In the genomic region with DNA sequence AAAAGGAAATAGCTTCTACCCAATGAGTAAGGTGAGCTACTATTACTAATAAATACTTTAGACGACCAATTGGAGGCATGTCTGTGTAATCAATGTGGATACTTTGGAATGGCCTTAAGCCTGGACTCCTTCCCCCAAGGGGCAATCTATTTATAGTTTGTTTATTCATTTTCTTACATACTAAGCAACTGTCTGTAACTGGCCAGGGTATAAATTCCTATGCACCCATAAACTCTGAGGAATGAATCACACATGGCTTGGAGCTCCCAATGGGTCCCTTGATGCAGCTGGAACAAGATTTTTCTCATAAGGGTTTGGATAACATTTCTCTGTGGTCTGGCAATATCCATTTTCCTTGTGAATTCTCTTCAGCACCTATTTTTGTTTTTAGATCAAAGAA, we compare ENCODE assay signal across 32 cellular contexts.
"Had no signal": no experiment of that assay in that cellular context is flagged by ENCODE, and none has a peak within 500 bp of the region (broad histone marks: within the 10 kb centered on the region; RNA-seq: fewer than 3 reads in every experiment).

No MANE protein-coding gene starts in this region.

- H3K4me3 Mint-ChIP-seq: activated B cell treated with CpG ODN at 0.5 μM for 24 hours; activated CD8-positive, alpha-beta T cell treated with anti-CD3 and anti-CD28 coated beads for 36 hours; activated naive CD4-positive, alpha-beta T cell treated with anti-CD3 and anti-CD28 coated beads, Interleukin-2, amount 10 ng/mL, durations not matched to agents 7 days and 5 days; activated naive CD8-positive, alpha-beta T cell treated with anti-CD3 and anti-CD28 coated beads, Interleukin-2, amount 10 ng/mL, durations not matched to agents 7 days and 5 days; activated T-helper 1 cell treated with anti-CD3 and anti-CD28 coated beads, Interleukin-12 subunit alpha, Interleukin-12 subunit beta, Interleukin-2, Interleukin-4 antibody, amounts not matched to agents 30 ng/mL and 10 ng/mL and 1 ng/mL, durations not matched to agents 14 hours and 24 hours and 36 hours; brain; T-cell; T-helper 1 cell treated with Interleukin-12 subunit alpha and Interleukin-12 subunit beta and Interleukin-4 antibody, amounts not matched to agents 30 μg/mL and 1 μg/mL, for 36 hours had no signal

- H3K4me3 ChIP-seq: ascending aorta, breast epithelium, cardiac muscle cell, colonic mucosa, esophagus squamous epithelium, heart left ventricle had no signal

- H3K36me3 ChIP-seq: ascending aorta, breast epithelium, cardiac muscle cell, colonic mucosa, esophagus squamous epithelium, heart left ventricle, WERI-Rb-1 had no signal

- H3K9me3 ChIP-seq: colonic mucosa had no signal

- H3K27ac Mint-ChIP-seq: activated B cell treated with CpG ODN at 0.5 μM for 24 hours; activated CD8-positive, alpha-beta T cell treated with anti-CD3 and anti-CD28 coated beads for 36 hours; activated naive CD4-positive, alpha-beta T cell treated with anti-CD3 and anti-CD28 coated beads, Interleukin-2, amount 10 ng/mL, durations not matched to agents 7 days and 5 days; activated naive CD4-positive, alpha-beta T cell treated with anti-CD3 and anti-CD28 coated beads, Interleukin-2, amount 50 U/mL, for 72 hours; activated naive CD8-positive, alpha-beta T cell treated with anti-CD3 and anti-CD28 coated beads, Interleukin-2, amount 10 ng/mL, durations not matched to agents 7 days and 5 days; activated T-helper 1 cell treated with anti-CD3 and anti-CD28 coated beads, Interleukin-12 subunit alpha, Interleukin-12 subunit beta, Interleukin-2, Interleukin-4 antibody, amounts not matched to agents 30 ng/mL and 10 ng/mL and 1 ng/mL, durations not matched to agents 14 hours and 24 hours and 36 hours; activated T-helper 2 cell treated with anti-CD3 and anti-CD28 coated beads, Interferon-gamma antibody, Interleukin-2, Interleukin-4, amounts not matched to agents 10 μg/mL and 5 μg/mL and 100 μg/mL, durations not matched to agents 14 hours and 24 hours and 36 hours; brain; T-cell; T-helper 1 cell treated with Interleukin-12 subunit alpha and Interleukin-12 subunit beta and Interleukin-4 antibody, amounts not matched to agents 30 μg/mL and 1 μg/mL, for 36 hours had no signal

- DNase-seq: activated B cell treated with CpG ODN at 0.5 μM for 24 hours; activated CD4-positive, alpha-beta T cell treated with anti-CD3 and anti-CD28 coated beads for 48 hours; activated CD4-positive, alpha-beta T cell treated with anti-CD3 and anti-CD28 coated beads, Interleukin-2, amount 50 U/mL, for 1 hour; activated CD4-positive, alpha-beta T cell treated with anti-CD3 and anti-CD28 coated beads, Interleukin-2, amount 50 U/mL, for 48 hours; activated CD8-positive, alpha-beta memory T cell treated with anti-CD3 and anti-CD28 coated beads for 24 hours; activated CD8-positive, alpha-beta T cell treated with anti-CD3 and anti-CD28 coated beads for 36 hours; activated effector memory CD4-positive, alpha-beta T cell treated with anti-CD3 and anti-CD28 coated beads, Interleukin-2, amount 50 U/mL, for 16 hours; activated naive CD4-positive, alpha-beta T cell; activated naive CD4-positive, alpha-beta T cell treated with anti-CD3 and anti-CD28 coated beads, Interleukin-2, amount 10 ng/mL, durations not matched to agents 7 days and 5 days; activated naive CD8-positive, alpha-beta T cell treated with anti-CD3 and anti-CD28 coated beads, Interleukin-2, amount 10 ng/mL, durations not matched to agents 7 days and 5 days; activated T-cell treated with anti-CD3 and anti-CD28 coated beads, Interleukin-2, amount 50 U/mL, for 1 hour; activated T-cell treated with anti-CD3 and anti-CD28 coated beads, Interleukin-2, amount 50 U/mL, for 48 hours; central memory CD4-positive, alpha-beta T cell; cerebellar nuclear complex; colonic mucosa; effector CD8-positive, alpha-beta T cell; esophagus squamous epithelium; glutamatergic neuron; heart left ventricle; T-cell; T-helper 9 cell; WERI-Rb-1 had no signal

- H3K27me3 Mint-ChIP-seq: activated B cell treated with CpG ODN at 0.5 μM for 24 hours; activated CD8-positive, alpha-beta T cell treated with anti-CD3 and anti-CD28 coated beads for 36 hours; activated naive CD4-positive, alpha-beta T cell treated with anti-CD3 and anti-CD28 coated beads, Interleukin-2, amount 10 ng/mL, durations not matched to agents 7 days and 5 days; activated naive CD8-positive, alpha-beta T cell treated with anti-CD3 and anti-CD28 coated beads, Interleukin-2, amount 10 ng/mL, durations not matched to agents 7 days and 5 days; brain; T-cell had no signal

- H3K4me1 Mint-ChIP-seq: activated B cell treated with CpG ODN at 0.5 μM for 24 hours; activated naive CD4-positive, alpha-beta T cell treated with anti-CD3 and anti-CD28 coated beads, Interleukin-2, amount 10 ng/mL, durations not matched to agents 7 days and 5 days; activated naive CD8-positive, alpha-beta T cell treated with anti-CD3 and anti-CD28 coated beads, Interleukin-2, amount 10 ng/mL, durations not matched to agents 7 days and 5 days; brain; T-cell had no signal

- H3K4me1 ChIP-seq: ascending aorta, breast epithelium, colonic mucosa, esophagus squamous epithelium, heart left ventricle had no signal

- H3K36me3 Mint-ChIP-seq: activated naive CD4-positive, alpha-beta T cell treated with anti-CD3 and anti-CD28 coated beads, Interleukin-2, amount 10 ng/mL, durations not matched to agents 7 days and 5 days; activated naive CD8-positive, alpha-beta T cell treated with anti-CD3 and anti-CD28 coated beads, Interleukin-2, amount 10 ng/mL, durations not matched to agents 7 days and 5 days; brain; T-cell had no signal

- H3K27ac ChIP-seq: ascending aorta, breast epithelium, cardiac muscle cell, colonic mucosa, epithelial cell of prostate, esophagus squamous epithelium, heart left ventricle, WERI-Rb-1 had no signal

- ATAC-seq: activated CD4-positive, CD25-positive, alpha-beta regulatory T cell treated with anti-CD3 and anti-CD28 coated beads, Interleukin-2, amount 50 U/mL, for 24 hours; activated CD8-positive, alpha-beta T cell treated with anti-CD3 and anti-CD28 coated beads for 36 hours; activated naive CD4-positive, alpha-beta T cell treated with anti-CD3 and anti-CD28 coated beads, Interleukin-2, amount 50 U/mL, for 72 hours; heart left ventricle; T-cell had no signal

- H3K27me3 ChIP-seq: ascending aorta, breast epithelium, cardiac muscle cell, colonic mucosa, esophagus squamous epithelium, heart left ventricle had no signal
